Comparison of ENCODE assay signal across 1 cellular context in the genomic region with DNA sequence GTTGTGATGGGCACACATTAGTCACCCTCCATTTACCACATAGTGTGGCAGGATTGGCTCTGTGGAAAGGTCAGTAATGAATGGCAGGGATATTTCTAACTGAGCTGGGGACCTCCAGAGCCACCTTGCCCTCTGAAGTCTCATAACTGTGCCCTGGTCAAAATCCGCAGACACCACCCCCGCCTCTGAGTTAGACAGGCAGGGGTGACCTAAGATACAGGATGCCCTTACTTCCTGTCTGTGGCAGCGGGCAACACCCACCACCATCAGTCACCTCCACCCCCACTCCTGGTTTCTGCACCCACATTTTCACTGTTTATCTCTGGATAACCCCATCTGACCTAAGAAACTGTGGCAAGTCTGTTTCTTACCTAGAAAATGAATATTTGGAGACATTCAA.
TF ChIP-seq lines count a peak whose summit lies in the region.

No MANE protein-coding gene starts in this region.

TF ChIP-seq in SK-N-SH treated with all-trans-retinoic acid at 6 μM for 48 hours, 23 proteins besides CTCF, POLR2A, EP300 and RAD21 (continued from another document):
- TF ChIP-seq TOX (CRISPR knock-in tag; IDR thresholded peaks at IDR 0.05; ENCODE audit: borderline replicate concordance), result no peak
- TF ChIP-seq, protein P1, sequence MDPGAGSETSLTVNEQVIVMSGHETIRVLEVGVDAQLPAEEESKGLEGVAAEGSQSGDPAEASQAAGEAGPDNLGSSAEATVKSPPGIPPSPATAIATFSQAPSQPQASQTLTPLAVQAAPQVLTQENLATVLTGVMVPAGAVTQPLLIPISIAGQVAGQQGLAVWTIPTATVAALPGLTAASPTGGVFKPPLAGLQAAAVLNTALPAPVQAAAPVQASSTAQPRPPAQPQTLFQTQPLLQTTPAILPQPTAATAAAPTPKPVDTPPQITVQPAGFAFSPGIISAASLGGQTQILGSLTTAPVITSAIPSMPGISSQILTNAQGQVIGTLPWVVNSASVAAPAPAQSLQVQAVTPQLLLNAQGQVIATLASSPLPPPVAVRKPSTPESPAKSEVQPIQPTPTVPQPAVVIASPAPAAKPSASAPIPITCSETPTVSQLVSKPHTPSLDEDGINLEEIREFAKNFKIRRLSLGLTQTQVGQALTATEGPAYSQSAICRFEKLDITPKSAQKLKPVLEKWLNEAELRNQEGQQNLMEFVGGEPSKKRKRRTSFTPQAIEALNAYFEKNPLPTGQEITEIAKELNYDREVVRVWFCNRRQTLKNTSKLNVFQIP (CRISPR knock-in tag; IDR thresholded peaks at IDR 0.05; ENCODE audit: borderline replicate concordance, low read depth), result no peak
- TF ChIP-seq CREB5 (CRISPR knock-in tag; IDR thresholded peaks at IDR 0.05; ENCODE audit: low read depth), result no peak
- TF ChIP-seq BACH2 (CRISPR knock-in tag; IDR thresholded peaks at IDR 0.05; ENCODE audit: borderline replicate concordance), result no peak
- no peak for TF ChIP-seq ZNF8 (CRISPR knock-in tag; IDR thresholded peaks at IDR 0.05)
- no peak for TF ChIP-seq GLIS3 (CRISPR knock-in tag; IDR thresholded peaks at IDR 0.05)
- no peak for TF ChIP-seq ZC3H10 (CRISPR knock-in tag; IDR thresholded peaks at IDR 0.05)
- no peak for TF ChIP-seq CSDC2 (CRISPR knock-in tag; IDR thresholded peaks at IDR 0.05)
- TF ChIP-seq, protein P2, sequence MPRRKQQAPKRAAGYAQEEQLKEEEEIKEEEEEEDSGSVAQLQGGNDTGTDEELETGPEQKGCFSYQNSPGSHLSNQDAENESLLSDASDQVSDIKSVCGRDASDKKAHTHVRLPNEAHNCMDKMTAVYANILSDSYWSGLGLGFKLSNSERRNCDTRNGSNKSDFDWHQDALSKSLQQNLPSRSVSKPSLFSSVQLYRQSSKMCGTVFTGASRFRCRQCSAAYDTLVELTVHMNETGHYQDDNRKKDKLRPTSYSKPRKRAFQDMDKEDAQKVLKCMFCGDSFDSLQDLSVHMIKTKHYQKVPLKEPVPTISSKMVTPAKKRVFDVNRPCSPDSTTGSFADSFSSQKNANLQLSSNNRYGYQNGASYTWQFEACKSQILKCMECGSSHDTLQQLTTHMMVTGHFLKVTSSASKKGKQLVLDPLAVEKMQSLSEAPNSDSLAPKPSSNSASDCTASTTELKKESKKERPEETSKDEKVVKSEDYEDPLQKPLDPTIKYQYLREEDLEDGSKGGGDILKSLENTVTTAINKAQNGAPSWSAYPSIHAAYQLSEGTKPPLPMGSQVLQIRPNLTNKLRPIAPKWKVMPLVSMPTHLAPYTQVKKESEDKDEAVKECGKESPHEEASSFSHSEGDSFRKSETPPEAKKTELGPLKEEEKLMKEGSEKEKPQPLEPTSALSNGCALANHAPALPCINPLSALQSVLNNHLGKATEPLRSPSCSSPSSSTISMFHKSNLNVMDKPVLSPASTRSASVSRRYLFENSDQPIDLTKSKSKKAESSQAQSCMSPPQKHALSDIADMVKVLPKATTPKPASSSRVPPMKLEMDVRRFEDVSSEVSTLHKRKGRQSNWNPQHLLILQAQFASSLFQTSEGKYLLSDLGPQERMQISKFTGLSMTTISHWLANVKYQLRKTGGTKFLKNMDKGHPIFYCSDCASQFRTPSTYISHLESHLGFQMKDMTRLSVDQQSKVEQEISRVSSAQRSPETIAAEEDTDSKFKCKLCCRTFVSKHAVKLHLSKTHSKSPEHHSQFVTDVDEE (CRISPR knock-in tag; IDR thresholded peaks at IDR 0.05), result no peak
- no peak for TF ChIP-seq ZFP30 (CRISPR knock-in tag; IDR thresholded peaks at IDR 0.05)
- TF ChIP-seq, protein P3, sequence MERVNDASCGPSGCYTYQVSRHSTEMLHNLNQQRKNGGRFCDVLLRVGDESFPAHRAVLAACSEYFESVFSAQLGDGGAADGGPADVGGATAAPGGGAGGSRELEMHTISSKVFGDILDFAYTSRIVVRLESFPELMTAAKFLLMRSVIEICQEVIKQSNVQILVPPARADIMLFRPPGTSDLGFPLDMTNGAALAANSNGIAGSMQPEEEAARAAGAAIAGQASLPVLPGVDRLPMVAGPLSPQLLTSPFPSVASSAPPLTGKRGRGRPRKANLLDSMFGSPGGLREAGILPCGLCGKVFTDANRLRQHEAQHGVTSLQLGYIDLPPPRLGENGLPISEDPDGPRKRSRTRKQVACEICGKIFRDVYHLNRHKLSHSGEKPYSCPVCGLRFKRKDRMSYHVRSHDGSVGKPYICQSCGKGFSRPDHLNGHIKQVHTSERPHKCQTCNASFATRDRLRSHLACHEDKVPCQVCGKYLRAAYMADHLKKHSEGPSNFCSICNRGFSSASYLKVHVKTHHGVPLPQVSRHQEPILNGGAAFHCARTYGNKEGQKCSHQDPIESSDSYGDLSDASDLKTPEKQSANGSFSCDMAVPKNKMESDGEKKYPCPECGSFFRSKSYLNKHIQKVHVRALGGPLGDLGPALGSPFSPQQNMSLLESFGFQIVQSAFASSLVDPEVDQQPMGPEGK (CRISPR knock-in tag; IDR thresholded peaks at IDR 0.05; ENCODE audit: borderline replicate concordance), result no peak
- no peak for TF ChIP-seq RARB (CRISPR knock-in tag; IDR thresholded peaks at IDR 0.05)
- no peak for TF ChIP-seq ESRRG (CRISPR knock-in tag; IDR thresholded peaks at IDR 0.05)
- TF ChIP-seq ISL1 (CRISPR knock-in tag; IDR thresholded peaks at IDR 0.05), result no peak
- no peak for TF ChIP-seq SNAI2 (CRISPR knock-in tag; IDR thresholded peaks at IDR 0.05)
- TF ChIP-seq CSRNP3 (CRISPR knock-in tag; IDR thresholded peaks at IDR 0.05), result no peak
